9 cellular contexts compared by ENCODE assay signal in the genomic region with DNA sequence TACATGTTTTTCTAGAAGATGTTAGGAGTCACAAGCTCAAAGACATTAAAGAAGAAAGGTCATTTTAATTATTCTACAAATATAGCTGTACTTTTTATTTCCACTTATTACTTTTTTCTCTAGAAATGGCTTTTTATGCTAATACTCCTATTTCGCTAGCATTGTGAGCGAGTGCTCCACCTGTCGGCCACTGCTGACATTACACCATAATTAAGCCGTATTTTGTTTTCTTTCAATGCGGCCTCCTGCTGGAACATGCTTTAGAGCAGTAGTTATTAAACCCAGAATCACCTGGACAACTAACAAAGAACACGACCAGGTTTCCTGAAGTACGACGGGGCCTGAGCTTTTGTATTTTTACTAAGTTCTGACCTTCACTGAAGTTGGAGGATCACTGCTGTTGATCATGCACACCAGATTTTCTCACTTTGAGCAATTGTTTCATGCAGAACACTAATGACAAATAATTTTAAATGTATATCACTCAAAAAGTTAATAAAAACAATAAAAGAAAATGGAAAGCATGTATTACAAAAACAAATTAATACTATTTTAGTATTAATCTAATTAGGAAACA.
DNase-seq lines count a peak whose midpoint lies in the region; ATAC-seq and TF ChIP-seq lines count a peak whose summit lies in the region.
"Had no signal": no experiment of that assay in that cellular context is flagged by ENCODE, and none has a peak within 500 bp of the region (broad histone marks: within the 10 kb centered on the region; RNA-seq: fewer than 3 reads in every experiment).

No MANE protein-coding gene starts in this region.

- TF ChIP-seq EP300 in stomach (IDR thresholded peaks at IDR 0.05), result no peak

- peak; percentile 89 for TF ChIP-seq CTCF in GM10266 (IDR thresholded peaks at IDR 0.05; ENCODE audit: control insufficient read depth, insufficient read depth, low read depth, missing control alignments)
- TF ChIP-seq CTCF in stomach (IDR thresholded peaks at IDR 0.05), result peak in 5 of 7 experiments; percentile 35 to 81 (median 68)

- no peaks in the 10 kb centered on the region for H3K27me3 ChIP-seq in stomach

- TF ChIP-seq POLR2A in stomach (IDR thresholded peaks at IDR 0.05), result no peak

- peak; percentile 90 for ATAC-seq in left lobe of liver
- ATAC-seq: naive thymus-derived CD4-positive, alpha-beta T cell had no signal

- no peaks in the 10 kb centered on the region for H3K4me1 ChIP-seq in stomach

- no peak overlapping the region for H3K4me3 ChIP-seq in stomach

- DNase-seq in AG08395 (ENCODE audit: low spot score), result peak; percentile 48
- DNase-seq in GM10266 (ENCODE audit: extremely low spot score), result peak; percentile 13
- peak; percentile 23 for DNase-seq in HS-5 (ENCODE audit: low read depth)
- peak; percentile 61 for DNase-seq in RPMI8226
- peak; percentile 5 to 53 for DNase-seq in T47D (ENCODE audit: low read depth in 1 of 2, low spot score in 1 of 2)
- peak; percentile 48 for DNase-seq in left lobe of liver (ENCODE audit: low spot score)
- peak; percentile 56 for DNase-seq in stomach
- DNase-seq in GOT3 (lab: John Stamatoyannopoulos, UW), result no peak

- intact Hi-C loops in stomach (cut with DNase I; ENCODE audit: low total_unique reads), result no loop called here

- no peaks in the 10 kb centered on the region for H3K9me3 ChIP-seq in stomach

- 0 to 2% (median 1%) methylated on average over 8 of the region's 8 CpGs for WGBS in stomach, 5 donors

- no peak overlapping the region for H3K27ac ChIP-seq in stomach

- no peaks in the 10 kb centered on the region for H3K36me3 ChIP-seq in stomach

- in situ Hi-C loops in T47D (cut with HindIII; ENCODE audit: low pct_unique_long_range_greater_than_20kb, low sequenced_read_pairs), result no loop called here
